Comparison of ENCODE assay signal across 12 cellular contexts in the genomic region with DNA sequence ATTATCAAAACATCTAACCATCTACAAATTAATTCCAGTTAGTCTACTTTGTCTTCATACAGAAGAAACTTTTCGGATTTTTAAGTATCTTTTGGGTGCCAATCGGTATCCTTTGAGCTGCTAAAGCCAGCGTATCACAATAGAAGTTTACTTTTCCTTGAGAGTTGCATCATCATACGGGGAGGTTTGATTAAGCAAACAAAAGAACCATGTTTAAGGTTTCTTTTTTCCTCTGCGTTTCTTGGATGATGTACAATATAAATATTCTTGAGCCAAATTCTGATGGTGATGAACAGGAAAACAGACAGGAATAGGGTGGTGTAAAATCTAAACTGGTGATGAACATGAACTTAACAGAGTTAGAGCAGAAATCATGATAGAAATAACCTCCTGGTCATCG.
DNase-seq lines count a peak whose midpoint lies in the region; ATAC-seq and TF ChIP-seq lines count a peak whose summit lies in the region.
"Had no signal": no experiment of that assay in that cellular context is flagged by ENCODE, and none has a peak within 500 bp of the region (broad histone marks: within the 10 kb centered on the region; RNA-seq: fewer than 3 reads in every experiment).

No MANE protein-coding gene starts in this region.

- no peaks in the 10 kb centered on the region for H3K9me3 Mint-ChIP-seq in CD4-positive, alpha-beta memory T cell
- no peaks in the 10 kb centered on the region for H3K9me3 Mint-ChIP-seq in nephron
- H3K9me3 Mint-ChIP-seq: central memory CD8-positive, alpha-beta T cell had no signal

- H3K4me3 ChIP-seq in CD4-positive, alpha-beta memory T cell (ENCODE audit: low read length in 2 of 2), result no peak overlapping the region
- H3K4me3 ChIP-seq in Peyer's patch, result no peak overlapping the region
- H3K4me3 ChIP-seq in esophagus squamous epithelium, result peak overlapping the region in 1 of 4 donors; percentile 33

- CTCF ChIA-PET in CD4-positive, alpha-beta memory T cell (lab: Charles Lee; ENCODE audit: partially characterized antibody), result interaction anchor here (2.4 kb wide), 1 partner anchor 13 kb away, joined by 11 read pairs; no protein-coding TSS in a partner anchor

- no peaks in the 10 kb centered on the region for H3K27me3 Mint-ChIP-seq in CD4-positive, alpha-beta memory T cell
- peaks cover 4% of the 10 kb centered on the region for H3K27me3 Mint-ChIP-seq in nephron (ENCODE audit: low read depth)
- H3K27me3 Mint-ChIP-seq: central memory CD8-positive, alpha-beta T cell had no signal

- H3K4me1 Mint-ChIP-seq in CD4-positive, alpha-beta memory T cell, result peaks cover 0 to 99% (median 85%) of the 10 kb centered on the region in 4 donors
- H3K4me1 Mint-ChIP-seq in nephron, result peaks cover 53% of the 10 kb centered on the region

- TF ChIP-seq CTCF in Peyer's patch (IDR thresholded peaks at IDR 0.05), result no peak
- no peak for TF ChIP-seq CTCF in esophagus squamous epithelium (IDR thresholded peaks at IDR 0.05)
- no peak for TF ChIP-seq CTCF in nephron (IDR thresholded peaks at IDR 0.05; ENCODE audit: unreplicated experiment in 3 of 3)
- TF ChIP-seq CTCF in GM13977 (IDR thresholded peaks at IDR 0.05; ENCODE audit: extremely low read depth, insufficient read depth, missing control alignments), result no peak

- no peak for DNase-seq in CD4-positive, alpha-beta memory T cell
- DNase-seq in Peyer's patch (no peak), esophagus squamous epithelium (lab: John Stamatoyannopoulos, UW) (no peak), GM13977 (ENCODE audit: low spot score) (no peak), NCI-H2171 (lab: John Stamatoyannopoulos, UW) (no peak), KG1 (lab: John Stamatoyannopoulos, UW) (no peak)
- DNase-seq: NCI-H345, nucleus accumbens had no signal

- TF ChIP-seq POLR2A in Peyer's patch (IDR thresholded peaks at IDR 0.05) (no peak), esophagus squamous epithelium (IDR thresholded peaks at IDR 0.05) (no peak)

- peaks cover 43 to 63% of the 10 kb centered on the region in 2 donors for H3K36me3 Mint-ChIP-seq in CD4-positive, alpha-beta memory T cell
- peaks cover 17% of the 10 kb centered on the region for H3K36me3 Mint-ChIP-seq in nephron (ENCODE audit: low read depth)

- intact Hi-C loops in CD4-positive, alpha-beta memory T cell (cut with micrococcal nuclease), result loop anchor here (1.0 kb wide), 1 partner anchor 8 kb away; no protein-coding TSS in a partner anchor
- intact Hi-C loops in esophagus squamous epithelium (cut with DNase I), result no loop called here

- peaks cover 98% of the 10 kb centered on the region for H3K4me1 ChIP-seq in CD4-positive, alpha-beta memory T cell (ENCODE audit: insufficient read depth, low read length)
- H3K4me1 ChIP-seq in Peyer's patch (peaks cover 0 to 60% (median 18%) of the 10 kb centered on the region in 4 donors), esophagus squamous epithelium (peaks cover 19 to 100% (median 80%) of the 10 kb centered on the region in 3 donors)

- peaks cover 23% of the 10 kb centered on the region for H3K36me3 ChIP-seq in CD4-positive, alpha-beta memory T cell (ENCODE audit: insufficient read depth, low read length)
- H3K36me3 ChIP-seq in Peyer's patch (peaks cover 0 to 13% (median 0%) of the 10 kb centered on the region in 3 donors), esophagus squamous epithelium (peaks cover 0 to 27% (median 0%) of the 10 kb centered on the region in 3 donors)

- ATAC-seq in HG03457 (IDR thresholded peaks at IDR 0.05; ENCODE audit: unreplicated experiment), result no peak

- in situ Hi-C loops in GM13977 (cut with MboI; ENCODE audit: low pct_unique_long_range_greater_than_20kb, low sequenced_read_pairs, unreplicated experiment), result no loop called here

- H3K27me3 ChIP-seq in CD4-positive, alpha-beta memory T cell (ENCODE audit: insufficient read depth, low read length), result no peaks in the 10 kb centered on the region
- no peaks in the 10 kb centered on the region for H3K27me3 ChIP-seq in Peyer's patch
- no peaks in the 10 kb centered on the region for H3K27me3 ChIP-seq in esophagus squamous epithelium

- no peaks in the 10 kb centered on the region for H3K9me3 ChIP-seq in CD4-positive, alpha-beta memory T cell (ENCODE audit: control insufficient read depth in 1 of 2, low read length in 2 of 2)
- H3K9me3 ChIP-seq in Peyer's patch, result no peaks in the 10 kb centered on the region
- H3K9me3 ChIP-seq in esophagus squamous epithelium, result no peaks in the 10 kb centered on the region

- H3K27ac Mint-ChIP-seq in CD4-positive, alpha-beta memory T cell, result peak overlapping the region in 5 of 7 donors; percentile 37 to 92 (median 83)
- H3K27ac Mint-ChIP-seq in nephron, result peak overlapping the region in 2 of 3 experiments; percentile 18 to 66

- 10 to 37% methylated on average over 6 of the region's 6 CpGs for WGBS in esophagus squamous epithelium, 2 donors

- peak overlapping the region in 5 of 8 donors; percentile 12 to 74 (median 27) for H3K4me3 Mint-ChIP-seq in CD4-positive, alpha-beta memory T cell
- peak overlapping the region in 1 of 3 experiments; percentile 8 for H3K4me3 Mint-ChIP-seq in nephron
- H3K4me3 Mint-ChIP-seq: central memory CD8-positive, alpha-beta T cell had no signal

- no peak overlapping the region for H3K27ac ChIP-seq in CD4-positive, alpha-beta memory T cell (ENCODE audit: low read depth, low read length)
- H3K27ac ChIP-seq in Peyer's patch (peak overlapping the region in 3 of 4 donors; percentile 0 to 55 (median 8)), esophagus squamous epithelium (peak overlapping the region; percentile 44 to 99 (median 90))
- H3K27ac ChIP-seq: C4-2B had no signal

- POLR2A ChIA-PET in CD4-positive, alpha-beta memory T cell (lab: Charles Lee; ENCODE audit: partially characterized antibody), result interaction anchor here (1.8 kb wide), 1 partner anchor 32 kb away, joined by 7 read pairs; no protein-coding TSS in a partner anchor
